In the genomic region with DNA sequence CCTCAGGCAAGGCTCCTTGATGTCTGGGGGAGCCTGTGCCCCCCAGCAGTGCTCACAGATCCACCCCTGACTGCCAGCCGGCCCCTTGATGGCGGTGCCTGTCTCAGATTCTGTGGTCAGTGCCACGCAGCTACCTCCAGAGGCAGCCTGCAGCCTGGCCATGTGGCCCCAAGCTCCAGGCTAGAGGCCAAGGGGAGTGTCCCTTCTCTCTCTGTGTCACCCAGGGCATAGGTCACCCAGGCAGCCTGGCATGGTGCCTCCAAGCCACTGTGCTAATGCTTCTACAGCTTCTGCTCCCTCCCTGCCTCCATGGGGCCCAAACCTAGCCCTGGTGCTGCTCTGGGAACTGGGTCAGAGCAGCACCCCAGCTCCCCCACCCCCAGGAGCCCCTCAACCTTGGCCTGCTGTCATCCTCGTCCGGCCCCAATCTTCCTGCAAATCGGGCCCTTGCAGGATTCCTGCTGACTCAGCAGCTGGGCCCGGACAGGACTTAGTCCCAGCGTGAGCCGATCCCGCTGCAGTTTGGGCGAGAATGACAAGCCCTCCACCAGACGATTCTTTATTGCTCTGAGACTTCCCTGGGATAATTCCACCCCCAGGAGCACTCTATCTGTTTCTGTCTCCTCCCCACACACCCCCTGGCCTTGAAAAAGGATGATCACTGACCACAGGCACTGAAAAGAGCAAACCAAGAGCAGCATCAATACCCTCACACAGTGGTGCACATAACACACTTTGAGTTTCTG, we compare ENCODE assay signal across 1 cellular context.
A peak's percentile ranks its signal among the peaks of the same experiment; 100 is the strongest.
TF ChIP-seq lines count a peak whose summit lies in the region.

No MANE protein-coding gene starts in this region.

TF ChIP-seq in HepG2, 621 proteins besides CTCF, POLR2A, EP300 and RAD21 (continued from another document and continues in another):
- TF ChIP-seq, protein P1, sequence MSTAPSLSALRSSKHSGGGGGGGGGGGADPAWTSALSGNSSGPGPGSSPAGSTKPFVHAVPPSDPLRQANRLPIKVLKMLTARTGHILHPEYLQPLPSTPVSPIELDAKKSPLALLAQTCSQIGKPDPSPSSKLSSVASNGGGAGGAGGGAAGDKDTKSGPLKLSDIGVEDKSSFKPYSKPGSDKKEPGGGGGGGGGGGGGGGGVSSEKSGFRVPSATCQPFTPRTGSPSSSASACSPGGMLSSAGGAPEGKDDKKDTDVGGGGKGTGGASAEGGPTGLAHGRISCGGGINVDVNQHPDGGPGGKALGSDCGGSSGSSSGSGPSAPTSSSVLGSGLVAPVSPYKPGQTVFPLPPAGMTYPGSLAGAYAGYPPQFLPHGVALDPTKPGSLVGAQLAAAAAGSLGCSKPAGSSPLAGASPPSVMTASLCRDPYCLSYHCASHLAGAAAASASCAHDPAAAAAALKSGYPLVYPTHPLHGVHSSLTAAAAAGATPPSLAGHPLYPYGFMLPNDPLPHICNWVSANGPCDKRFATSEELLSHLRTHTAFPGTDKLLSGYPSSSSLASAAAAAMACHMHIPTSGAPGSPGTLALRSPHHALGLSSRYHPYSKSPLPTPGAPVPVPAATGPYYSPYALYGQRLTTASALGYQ (CRISPR knock-in tag; IDR thresholded peaks at IDR 0.05), result no peak
- TF ChIP-seq, protein P2, sequence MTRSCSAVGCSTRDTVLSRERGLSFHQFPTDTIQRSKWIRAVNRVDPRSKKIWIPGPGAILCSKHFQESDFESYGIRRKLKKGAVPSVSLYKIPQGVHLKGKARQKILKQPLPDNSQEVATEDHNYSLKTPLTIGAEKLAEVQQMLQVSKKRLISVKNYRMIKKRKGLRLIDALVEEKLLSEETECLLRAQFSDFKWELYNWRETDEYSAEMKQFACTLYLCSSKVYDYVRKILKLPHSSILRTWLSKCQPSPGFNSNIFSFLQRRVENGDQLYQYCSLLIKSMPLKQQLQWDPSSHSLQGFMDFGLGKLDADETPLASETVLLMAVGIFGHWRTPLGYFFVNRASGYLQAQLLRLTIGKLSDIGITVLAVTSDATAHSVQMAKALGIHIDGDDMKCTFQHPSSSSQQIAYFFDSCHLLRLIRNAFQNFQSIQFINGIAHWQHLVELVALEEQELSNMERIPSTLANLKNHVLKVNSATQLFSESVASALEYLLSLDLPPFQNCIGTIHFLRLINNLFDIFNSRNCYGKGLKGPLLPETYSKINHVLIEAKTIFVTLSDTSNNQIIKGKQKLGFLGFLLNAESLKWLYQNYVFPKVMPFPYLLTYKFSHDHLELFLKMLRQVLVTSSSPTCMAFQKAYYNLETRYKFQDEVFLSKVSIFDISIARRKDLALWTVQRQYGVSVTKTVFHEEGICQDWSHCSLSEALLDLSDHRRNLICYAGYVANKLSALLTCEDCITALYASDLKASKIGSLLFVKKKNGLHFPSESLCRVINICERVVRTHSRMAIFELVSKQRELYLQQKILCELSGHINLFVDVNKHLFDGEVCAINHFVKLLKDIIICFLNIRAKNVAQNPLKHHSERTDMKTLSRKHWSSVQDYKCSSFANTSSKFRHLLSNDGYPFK (CRISPR knock-in tag; IDR thresholded peaks at IDR 0.05; ENCODE audit: borderline replicate concordance), result peak; percentile 45; the same call in 1 of the 2 replicates
- TF ChIP-seq ZNF121 (CRISPR knock-in tag; IDR thresholded peaks at IDR 0.05) (no peak), MBNL3 (CRISPR knock-in tag; conservative IDR thresholded peaks at IDR 0.05) (no peak), SRSF4 (IDR thresholded peaks at IDR 0.05; ENCODE audit: low read depth, low read length, poor library complexity, severe bottlenecking) (no peak), ZNF136 (CRISPR knock-in tag; IDR thresholded peaks at IDR 0.05; ENCODE audit: low read depth) (no peak), GABPA (IDR thresholded peaks at IDR 0.05; ENCODE audit: low read depth, low read length) (no peak), GABPA (CRISPR knock-in tag; IDR thresholded peaks at IDR 0.05; ENCODE audit: low read depth) (no peak), ZNF10 (CRISPR knock-in tag; IDR thresholded peaks at IDR 0.05; ENCODE audit: borderline replicate concordance, low read depth) (no peak), KDM5A (IDR thresholded peaks at IDR 0.05; ENCODE audit: borderline replicate concordance, low read length) (no peak), ZNF891 (CRISPR knock-in tag; IDR thresholded peaks at IDR 0.05) (peak; percentile 84; the same call in 1 of the 2 replicates), ZNF772 (CRISPR knock-in tag; IDR thresholded peaks at IDR 0.05) (no peak), HNRNPLL (IDR thresholded peaks at IDR 0.05; ENCODE audit: low read depth, low read length, poor library complexity, severe bottlenecking) (peak; percentile 42), ZNF460 (CRISPR knock-in tag; IDR thresholded peaks at IDR 0.05; ENCODE audit: borderline replicate concordance) (no peak), PHB2 (IDR thresholded peaks at IDR 0.05; ENCODE audit: partially characterized antibody) (no peak), NR2C2 (CRISPR knock-in tag; IDR thresholded peaks at IDR 0.05; ENCODE audit: borderline replicate concordance) (peak; percentile 79), POLR2G (IDR thresholded peaks at IDR 0.05; ENCODE audit: low read depth, low read length) (peak; percentile 84), TOE1 (CRISPR knock-in tag; IDR thresholded peaks at IDR 0.05) (no peak), TAF15 (IDR thresholded peaks at IDR 0.05; ENCODE audit: low read depth, low read length, poor library complexity, severe bottlenecking) (no peak), ZNF567 (CRISPR knock-in tag; IDR thresholded peaks at IDR 0.05; ENCODE audit: borderline replicate concordance) (no peak), ZNF350 (CRISPR knock-in tag; IDR thresholded peaks at IDR 0.05; ENCODE audit: borderline replicate concordance, low read depth) (no peak), ZBTB7B (CRISPR knock-in tag; IDR thresholded peaks at IDR 0.05) (peak; percentile 22; the same call in 1 of the 2 replicates), ZNF543 (CRISPR knock-in tag; IDR thresholded peaks at IDR 0.05) (peak; percentile 69; the same call in 1 of the 2 replicates), ARID2 (CRISPR knock-in tag; IDR thresholded peaks at IDR 0.05; ENCODE audit: borderline replicate concordance) (no peak), ZBTB42 (CRISPR knock-in tag; IDR thresholded peaks at IDR 0.05) (no peak), NR2F2 (IDR thresholded peaks at IDR 0.05; ENCODE audit: borderline replicate concordance, low read depth) (no peak), POLR2AphosphoS5 (IDR thresholded peaks at IDR 0.05; ENCODE audit: low read depth, low read length) (peak; percentile 38; the same call in 1 of the 2 replicates)
- TF ChIP-seq, protein P3, sequence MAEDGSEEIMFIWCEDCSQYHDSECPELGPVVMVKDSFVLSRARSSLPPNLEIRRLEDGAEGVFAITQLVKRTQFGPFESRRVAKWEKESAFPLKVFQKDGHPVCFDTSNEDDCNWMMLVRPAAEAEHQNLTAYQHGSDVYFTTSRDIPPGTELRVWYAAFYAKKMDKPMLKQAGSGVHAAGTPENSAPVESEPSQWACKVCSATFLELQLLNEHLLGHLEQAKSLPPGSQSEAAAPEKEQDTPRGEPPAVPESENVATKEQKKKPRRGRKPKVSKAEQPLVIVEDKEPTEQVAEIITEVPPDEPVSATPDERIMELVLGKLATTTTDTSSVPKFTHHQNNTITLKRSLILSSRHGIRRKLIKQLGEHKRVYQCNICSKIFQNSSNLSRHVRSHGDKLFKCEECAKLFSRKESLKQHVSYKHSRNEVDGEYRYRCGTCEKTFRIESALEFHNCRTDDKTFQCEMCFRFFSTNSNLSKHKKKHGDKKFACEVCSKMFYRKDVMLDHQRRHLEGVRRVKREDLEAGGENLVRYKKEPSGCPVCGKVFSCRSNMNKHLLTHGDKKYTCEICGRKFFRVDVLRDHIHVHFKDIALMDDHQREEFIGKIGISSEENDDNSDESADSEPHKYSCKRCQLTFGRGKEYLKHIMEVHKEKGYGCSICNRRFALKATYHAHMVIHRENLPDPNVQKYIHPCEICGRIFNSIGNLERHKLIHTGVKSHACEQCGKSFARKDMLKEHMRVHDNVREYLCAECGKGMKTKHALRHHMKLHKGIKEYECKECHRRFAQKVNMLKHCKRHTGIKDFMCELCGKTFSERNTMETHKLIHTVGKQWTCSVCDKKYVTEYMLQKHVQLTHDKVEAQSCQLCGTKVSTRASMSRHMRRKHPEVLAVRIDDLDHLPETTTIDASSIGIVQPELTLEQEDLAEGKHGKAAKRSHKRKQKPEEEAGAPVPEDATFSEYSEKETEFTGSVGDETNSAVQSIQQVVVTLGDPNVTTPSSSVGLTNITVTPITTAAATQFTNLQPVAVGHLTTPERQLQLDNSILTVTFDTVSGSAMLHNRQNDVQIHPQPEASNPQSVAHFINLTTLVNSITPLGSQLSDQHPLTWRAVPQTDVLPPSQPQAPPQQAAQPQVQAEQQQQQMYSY (CRISPR knock-in tag; IDR thresholded peaks at IDR 0.05), result no peak
- TF ChIP-seq, protein P4, sequence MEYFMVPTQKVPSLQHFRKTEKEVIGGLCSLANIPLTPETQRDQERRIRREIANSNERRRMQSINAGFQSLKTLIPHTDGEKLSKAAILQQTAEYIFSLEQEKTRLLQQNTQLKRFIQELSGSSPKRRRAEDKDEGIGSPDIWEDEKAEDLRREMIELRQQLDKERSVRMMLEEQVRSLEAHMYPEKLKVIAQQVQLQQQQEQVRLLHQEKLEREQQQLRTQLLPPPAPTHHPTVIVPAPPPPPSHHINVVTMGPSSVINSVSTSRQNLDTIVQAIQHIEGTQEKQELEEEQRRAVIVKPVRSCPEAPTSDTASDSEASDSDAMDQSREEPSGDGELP (IDR thresholded peaks at IDR 0.05; ENCODE audit: borderline replicate concordance, low read depth), result no peak; the same call in 1 of the 2 replicates
- TF ChIP-seq, protein P5, sequence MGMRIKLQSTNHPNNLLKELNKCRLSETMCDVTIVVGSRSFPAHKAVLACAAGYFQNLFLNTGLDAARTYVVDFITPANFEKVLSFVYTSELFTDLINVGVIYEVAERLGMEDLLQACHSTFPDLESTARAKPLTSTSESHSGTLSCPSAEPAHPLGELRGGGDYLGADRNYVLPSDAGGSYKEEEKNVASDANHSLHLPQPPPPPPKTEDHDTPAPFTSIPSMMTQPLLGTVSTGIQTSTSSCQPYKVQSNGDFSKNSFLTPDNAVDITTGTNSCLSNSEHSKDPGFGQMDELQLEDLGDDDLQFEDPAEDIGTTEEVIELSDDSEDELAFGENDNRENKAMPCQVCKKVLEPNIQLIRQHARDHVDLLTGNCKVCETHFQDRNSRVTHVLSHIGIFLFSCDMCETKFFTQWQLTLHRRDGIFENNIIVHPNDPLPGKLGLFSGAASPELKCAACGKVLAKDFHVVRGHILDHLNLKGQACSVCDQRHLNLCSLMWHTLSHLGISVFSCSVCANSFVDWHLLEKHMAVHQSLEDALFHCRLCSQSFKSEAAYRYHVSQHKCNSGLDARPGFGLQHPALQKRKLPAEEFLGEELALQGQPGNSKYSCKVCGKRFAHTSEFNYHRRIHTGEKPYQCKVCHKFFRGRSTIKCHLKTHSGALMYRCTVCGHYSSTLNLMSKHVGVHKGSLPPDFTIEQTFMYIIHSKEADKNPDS (CRISPR knock-in tag; IDR thresholded peaks at IDR 0.05), result no peak
- TF ChIP-seq, protein P6, sequence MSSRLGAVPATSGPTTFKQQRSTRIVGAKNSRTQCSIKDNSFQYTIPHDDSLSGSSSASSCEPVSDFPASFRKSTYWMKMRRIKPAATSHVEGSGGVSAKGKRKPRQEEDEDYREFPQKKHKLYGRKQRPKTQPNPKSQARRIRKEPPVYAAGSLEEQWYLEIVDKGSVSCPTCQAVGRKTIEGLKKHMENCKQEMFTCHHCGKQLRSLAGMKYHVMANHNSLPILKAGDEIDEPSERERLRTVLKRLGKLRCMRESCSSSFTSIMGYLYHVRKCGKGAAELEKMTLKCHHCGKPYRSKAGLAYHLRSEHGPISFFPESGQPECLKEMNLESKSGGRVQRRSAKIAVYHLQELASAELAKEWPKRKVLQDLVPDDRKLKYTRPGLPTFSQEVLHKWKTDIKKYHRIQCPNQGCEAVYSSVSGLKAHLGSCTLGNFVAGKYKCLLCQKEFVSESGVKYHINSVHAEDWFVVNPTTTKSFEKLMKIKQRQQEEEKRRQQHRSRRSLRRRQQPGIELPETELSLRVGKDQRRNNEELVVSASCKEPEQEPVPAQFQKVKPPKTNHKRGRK (CRISPR knock-in tag; IDR thresholded peaks at IDR 0.05), result no peak
- TF ChIP-seq, protein P7, sequence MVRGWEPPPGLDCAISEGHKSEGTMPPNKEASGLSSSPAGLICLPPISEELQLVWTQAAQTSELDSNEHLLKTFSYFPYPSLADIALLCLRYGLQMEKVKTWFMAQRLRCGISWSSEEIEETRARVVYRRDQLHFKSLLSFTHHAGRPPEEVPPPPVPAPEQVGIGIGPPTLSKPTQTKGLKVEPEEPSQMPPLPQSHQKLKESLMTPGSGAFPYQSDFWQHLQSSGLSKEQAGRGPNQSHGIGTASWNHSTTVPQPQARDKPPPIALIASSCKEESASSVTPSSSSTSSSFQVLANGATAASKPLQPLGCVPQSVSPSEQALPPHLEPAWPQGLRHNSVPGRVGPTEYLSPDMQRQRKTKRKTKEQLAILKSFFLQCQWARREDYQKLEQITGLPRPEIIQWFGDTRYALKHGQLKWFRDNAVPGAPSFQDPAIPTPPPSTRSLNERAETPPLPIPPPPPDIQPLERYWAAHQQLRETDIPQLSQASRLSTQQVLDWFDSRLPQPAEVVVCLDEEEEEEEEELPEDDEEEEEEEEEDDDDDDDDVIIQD (CRISPR knock-in tag; IDR thresholded peaks at IDR 0.05; ENCODE audit: low read depth), result no peak
- TF ChIP-seq, protein P8, sequence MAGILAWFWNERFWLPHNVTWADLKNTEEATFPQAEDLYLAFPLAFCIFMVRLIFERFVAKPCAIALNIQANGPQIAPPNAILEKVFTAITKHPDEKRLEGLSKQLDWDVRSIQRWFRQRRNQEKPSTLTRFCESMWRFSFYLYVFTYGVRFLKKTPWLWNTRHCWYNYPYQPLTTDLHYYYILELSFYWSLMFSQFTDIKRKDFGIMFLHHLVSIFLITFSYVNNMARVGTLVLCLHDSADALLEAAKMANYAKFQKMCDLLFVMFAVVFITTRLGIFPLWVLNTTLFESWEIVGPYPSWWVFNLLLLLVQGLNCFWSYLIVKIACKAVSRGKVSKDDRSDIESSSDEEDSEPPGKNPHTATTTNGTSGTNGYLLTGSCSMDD (CRISPR knock-in tag; IDR thresholded peaks at IDR 0.05), result no peak
- TF ChIP-seq, protein P9, sequence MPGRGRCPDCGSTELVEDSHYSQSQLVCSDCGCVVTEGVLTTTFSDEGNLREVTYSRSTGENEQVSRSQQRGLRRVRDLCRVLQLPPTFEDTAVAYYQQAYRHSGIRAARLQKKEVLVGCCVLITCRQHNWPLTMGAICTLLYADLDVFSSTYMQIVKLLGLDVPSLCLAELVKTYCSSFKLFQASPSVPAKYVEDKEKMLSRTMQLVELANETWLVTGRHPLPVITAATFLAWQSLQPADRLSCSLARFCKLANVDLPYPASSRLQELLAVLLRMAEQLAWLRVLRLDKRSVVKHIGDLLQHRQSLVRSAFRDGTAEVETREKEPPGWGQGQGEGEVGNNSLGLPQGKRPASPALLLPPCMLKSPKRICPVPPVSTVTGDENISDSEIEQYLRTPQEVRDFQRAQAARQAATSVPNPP (CRISPR knock-in tag; IDR thresholded peaks at IDR 0.05), result no peak
- TF ChIP-seq, protein P10, sequence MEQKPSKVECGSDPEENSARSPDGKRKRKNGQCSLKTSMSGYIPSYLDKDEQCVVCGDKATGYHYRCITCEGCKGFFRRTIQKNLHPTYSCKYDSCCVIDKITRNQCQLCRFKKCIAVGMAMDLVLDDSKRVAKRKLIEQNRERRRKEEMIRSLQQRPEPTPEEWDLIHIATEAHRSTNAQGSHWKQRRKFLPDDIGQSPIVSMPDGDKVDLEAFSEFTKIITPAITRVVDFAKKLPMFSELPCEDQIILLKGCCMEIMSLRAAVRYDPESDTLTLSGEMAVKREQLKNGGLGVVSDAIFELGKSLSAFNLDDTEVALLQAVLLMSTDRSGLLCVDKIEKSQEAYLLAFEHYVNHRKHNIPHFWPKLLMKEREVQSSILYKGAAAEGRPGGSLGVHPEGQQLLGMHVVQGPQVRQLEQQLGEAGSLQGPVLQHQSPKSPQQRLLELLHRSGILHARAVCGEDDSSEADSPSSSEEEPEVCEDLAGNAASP (CRISPR knock-in tag; IDR thresholded peaks at IDR 0.05; ENCODE audit: borderline replicate concordance), result no peak; the same call in 1 of the 2 replicates
